ENCODE assay signal across 30 cellular contexts in the genomic region with DNA sequence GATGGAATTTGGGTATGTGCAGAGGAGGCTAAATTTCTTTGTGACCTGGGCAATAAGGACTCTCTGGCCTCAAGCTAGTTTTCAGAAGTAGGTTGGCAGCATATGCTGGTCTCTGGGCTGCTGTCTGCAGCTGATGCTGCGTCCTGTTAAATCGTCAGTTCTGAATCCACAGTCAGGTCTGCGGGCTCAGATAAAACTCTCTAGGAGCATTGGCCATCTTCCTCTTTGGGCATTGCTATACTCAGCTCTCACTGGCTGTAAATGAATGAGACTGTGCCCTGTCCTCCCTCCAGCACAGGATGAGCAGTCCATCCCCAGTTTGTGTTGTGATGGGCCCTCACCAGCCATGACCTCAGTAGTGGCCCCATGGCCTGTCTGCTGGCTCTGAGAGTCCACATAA.
"Had no signal": no experiment of that assay in that cellular context is flagged by ENCODE, and none has a peak within 500 bp of the region (broad histone marks: within the 10 kb centered on the region; RNA-seq: fewer than 3 reads in every experiment).

No MANE protein-coding gene starts in this region.

- H3K27me3 ChIP-seq: brain microvascular endothelial cell, esophagus muscularis mucosa, foreskin keratinocyte, gastrocnemius medialis had no signal

- H3K36me3 Mint-ChIP-seq: activated naive CD8-positive, alpha-beta T cell had no signal

- H3K27ac ChIP-seq: brain microvascular endothelial cell, esophagus muscularis mucosa, foreskin keratinocyte, gastrocnemius medialis, WERI-Rb-1 had no signal

- ATAC-seq: activated CD4-positive, CD25-positive, alpha-beta regulatory T cell treated with anti-CD3 and anti-CD28 coated beads, Interleukin-2, amount 50 U/mL, for 24 hours; activated CD8-positive, alpha-beta T cell treated with anti-CD3 and anti-CD28 coated beads for 36 hours; activated T-cell treated with anti-CD3 and anti-CD28 coated beads, Interleukin-2, amount 50 U/mL, for 4 hours; activated T-helper 17 cell treated with anti-CD3 and anti-CD28 coated beads, Interleukin-2, amount 50 U/mL, for 72 hours; effector memory CD8-positive, alpha-beta T cell; foreskin keratinocyte; gastrocnemius medialis; T-helper 17 cell had no signal

- H3K4me3 Mint-ChIP-seq: activated B cell treated with CpG ODN at 0.5 μM for 24 hours; activated CD8-positive, alpha-beta T cell treated with anti-CD3 and anti-CD28 coated beads for 36 hours; activated naive CD8-positive, alpha-beta T cell; activated T-cell treated with anti-CD3 and anti-CD28 coated beads, Interleukin-2, amount 50 U/mL, for 4 hours; activated T-helper 17 cell treated with anti-CD3 and anti-CD28 coated beads, Interleukin-2, amount 50 U/mL, for 72 hours; central memory CD8-positive, alpha-beta T cell; effector memory CD8-positive, alpha-beta T cell; T-helper 17 cell; T-helper 2 cell treated with Interferon-gamma antibody and Interleukin-4, amounts not matched to agents 5 μg/mL and 100 μg/mL, for 36 hours had no signal

- H3K27me3 Mint-ChIP-seq: activated B cell treated with CpG ODN at 0.5 μM for 24 hours; activated CD8-positive, alpha-beta T cell treated with anti-CD3 and anti-CD28 coated beads for 36 hours; activated naive CD8-positive, alpha-beta T cell; activated T-helper 17 cell treated with anti-CD3 and anti-CD28 coated beads, Interleukin-2, amount 50 U/mL, for 72 hours; central memory CD8-positive, alpha-beta T cell; effector memory CD8-positive, alpha-beta T cell; T-helper 17 cell had no signal

- H3K4me1 Mint-ChIP-seq: activated B cell treated with CpG ODN at 0.5 μM for 24 hours; activated T-helper 17 cell treated with anti-CD3 and anti-CD28 coated beads, Interleukin-2, amount 50 U/mL, for 72 hours; central memory CD8-positive, alpha-beta T cell; T-helper 17 cell had no signal

- H3K27ac Mint-ChIP-seq: activated B cell treated with CpG ODN at 0.5 μM for 24 hours; activated CD8-positive, alpha-beta T cell treated with anti-CD3 and anti-CD28 coated beads for 36 hours; activated naive CD8-positive, alpha-beta T cell; activated T-helper 17 cell treated with anti-CD3 and anti-CD28 coated beads, Interleukin-2, amount 50 U/mL, for 72 hours; effector memory CD8-positive, alpha-beta T cell; T-helper 17 cell; T-helper 2 cell treated with Interferon-gamma antibody and Interleukin-4, amounts not matched to agents 5 μg/mL and 100 μg/mL, for 36 hours had no signal

- H3K4me1 ChIP-seq: esophagus muscularis mucosa, foreskin keratinocyte, gastrocnemius medialis had no signal

- H3K36me3 ChIP-seq: brain microvascular endothelial cell, esophagus muscularis mucosa, gastrocnemius medialis, WERI-Rb-1 had no signal

- DNase-seq: activated B cell treated with CpG ODN at 0.5 μM for 24 hours; activated CD4-positive, alpha-beta T cell treated with anti-CD3 and anti-CD28 coated beads for 48 hours; activated CD4-positive, alpha-beta T cell treated with anti-CD3 and anti-CD28 coated beads, Interleukin-2, amount 50 U/mL, for 1 hour; activated CD4-positive, alpha-beta T cell treated with anti-CD3 and anti-CD28 coated beads, Interleukin-2, amount 50 U/mL, for 48 hours; activated CD8-positive, alpha-beta memory T cell treated with anti-CD3 and anti-CD28 coated beads for 24 hours; activated CD8-positive, alpha-beta T cell treated with anti-CD3 and anti-CD28 coated beads for 36 hours; activated effector memory CD4-positive, alpha-beta T cell treated with Interleukin-2 at 50 U/mL for 16 hours; activated gamma-delta T cell treated with Interleukin-2 at 50 U/mL for 16 hours; activated naive CD4-positive, alpha-beta T cell treated with anti-CD3 and anti-CD28 coated beads, Interleukin-2, amount 50 U/mL, for 16 hours; activated naive CD4-positive, alpha-beta T cell treated with Interleukin-2 at 50 U/mL for 16 hours; activated T-cell treated with anti-CD3 and anti-CD28 coated beads, Interleukin-2, amount 50 U/mL, for 4 hours; amniotic stem cell; brain microvascular endothelial cell; cortex of kidney; dermis blood vessel endothelial cell; effector CD4-positive, alpha-beta T cell; effector memory CD8-positive, alpha-beta T cell; erythroblast; foreskin keratinocyte; gastrocnemius medialis; T-helper 1 cell; T-helper 17 cell; T1000; WERI-Rb-1 had no signal

- H3K9me3 ChIP-seq: esophagus muscularis mucosa, gastrocnemius medialis had no signal

- H3K4me3 ChIP-seq: esophagus muscularis mucosa, gastrocnemius medialis had no signal
